In genomic region chr2:75707901-75708300, GRCh38 we compare ENCODE assay signal across 20 cellular contexts. TPM values are rescaled to one million over a fixed set of nuclear protein-coding genes. Genes with fewer than 3 reads are reported as not detected.
DNase-seq lines count a peak whose midpoint lies in the region; ATAC-seq, FAIRE-seq and TF ChIP-seq lines count a peak whose summit lies in the region.
"Had no signal": no experiment of that assay in that cellular context is flagged by ENCODE, and none has a peak within 500 bp of the region (broad histone marks: within the 10 kb centered on the region; RNA-seq: fewer than 3 reads in every experiment).

No MANE protein-coding gene starts in this region.

- H3K27me3 Mint-ChIP-seq in Caco-2 (ENCODE audit: insufficient read depth, unreplicated experiment): no peaks in the 10 kb centered on the region
- H3K27me3 Mint-ChIP-seq: activated naive CD4-positive, alpha-beta T cell treated with anti-CD3 and anti-CD28 coated beads, Interleukin-2, amount 10 ng/mL, durations not matched to agents 7 days and 5 days had no signal

- peaks cover 7% of the 10 kb centered on the region for H3K4me1 Mint-ChIP-seq in Caco-2 (ENCODE audit: low read depth, unreplicated experiment)

- no peak for TF ChIP-seq RAD21 in A549 (conservative IDR thresholded peaks at IDR 0.05 in 1 of 2, IDR thresholded peaks at IDR 0.05 in 1 of 2)

- no peak for DNase-seq in A549 (ENCODE audit: low read depth in 1 of 2, low spot score in 1 of 2)
- no peak for DNase-seq in Caco-2
- peak; percentile 8 for DNase-seq in fibroblast of villous mesenchyme (ENCODE audit: low read depth)
- DNase-seq in retina: no peak
- no peak for DNase-seq in body of pancreas
- no peak for DNase-seq in PC-9
- DNase-seq: activated CD4-positive, alpha-beta T cell treated with anti-CD3 and anti-CD28 coated beads for 48 hours; activated naive CD4-positive, alpha-beta T cell treated with anti-CD3 and anti-CD28 coated beads, Interleukin-2, amount 10 ng/mL, durations not matched to agents 7 days and 5 days; H7; head of caudate nucleus; NCI-H1436 treated with DMSO at 0.1 percent for 48 hours; NCI-H510A treated with DMSO at 0.1 percent for 48 hours; stimulated activated CD4-positive, alpha-beta T cell treated with anti-CD3 and anti-CD28 coated beads, Interleukin-2, amount 100 ng/mL, for 24 hours; stimulated activated CD8-positive, alpha-beta memory T cell treated with anti-CD3 and anti-CD28 coated beads, Interleukin-4, amount 100 ng/mL, for 48 hours; trophoblast cell had no signal

- CTCF ChIA-PET in A549 (lab: Yijun Ruan, JAX) (interaction anchor here (0.6 kb wide), 1 partner anchor 39 kb away, joined by 3 read pairs; no protein-coding TSS in a partner anchor), Caco-2 (lab: Charles Lee) (no interaction called here), PC-9 (lab: Charles Lee) (interaction anchor here (0.6 kb wide), 1 partner anchor 495 kb away, joined by 3 read pairs; no protein-coding TSS in a partner anchor)

- H3K27me3 ChIP-seq in Caco-2 (replicated peaks; ENCODE audit: control insufficient read depth, insufficient read depth, low read length): no peaks in the 10 kb centered on the region
- no peaks in the 10 kb centered on the region for H3K27me3 ChIP-seq in SU-DHL-6 (ENCODE audit: low read length)
- H3K27me3 ChIP-seq in body of pancreas: no peaks in the 10 kb centered on the region
- H3K27me3 ChIP-seq in PC-9 (ENCODE audit: insufficient read depth, low read depth): no peaks in the 10 kb centered on the region

- intact Hi-C loops in Caco-2 (cut with micrococcal nuclease; ENCODE audit: unreplicated experiment): no loop called here
- intact Hi-C loops in body of pancreas (cut with DNase I): no loop called here
- intact Hi-C loops in PC-9 (cut with micrococcal nuclease; ENCODE audit: unreplicated experiment): no loop called here

- peaks cover 32% of the 10 kb centered on the region for H3K36me3 Mint-ChIP-seq in Caco-2 (ENCODE audit: insufficient read depth, unreplicated experiment)

- TF ChIP-seq CTCF in A549 (IDR thresholded peaks at IDR 0.05): no peak
- TF ChIP-seq CTCF in Caco-2 (IDR thresholded peaks at IDR 0.05; ENCODE audit: insufficient read depth in 1 of 2, low read depth in 1 of 2, low read length in 1 of 2, severe bottlenecking in 1 of 2, unreplicated experiment in 1 of 2): no peak
- TF ChIP-seq CTCF in SU-DHL-6 (IDR thresholded peaks at IDR 0.05; ENCODE audit: insufficient read depth, low read length, poor library complexity, severe bottlenecking): no peak
- no peak for TF ChIP-seq CTCF in fibroblast of villous mesenchyme (IDR thresholded peaks at IDR 0.05; ENCODE audit: insufficient read depth, low read depth, low read length)
- TF ChIP-seq CTCF in body of pancreas (IDR thresholded peaks at IDR 0.05): no peak
- TF ChIP-seq CTCF in PC-9 (conservative IDR thresholded peaks at IDR 0.05): no peak

- H3K27ac ChIP-seq in A549 (no peak overlapping the region), SU-DHL-6 (ENCODE audit: low read depth, low read length) (no peak overlapping the region), body of pancreas (no peak overlapping the region), PC-9 (no peak overlapping the region)
- H3K27ac ChIP-seq: C4-2B had no signal

- BruUV-seq in Caco-2 (replicated peaks; lab: Mats Ljungman, UMichigan) (no TSS peak), PC-9 (replicated peaks; lab: Mats Ljungman, UMichigan) (no TSS peak)

- H3K4me3 Mint-ChIP-seq in Caco-2 (ENCODE audit: unreplicated experiment): peak overlapping the region; percentile 40
- H3K4me3 Mint-ChIP-seq: activated naive CD4-positive, alpha-beta T cell treated with anti-CD3 and anti-CD28 coated beads, Interleukin-2, amount 10 ng/mL, durations not matched to agents 7 days and 5 days had no signal

- no peak overlapping the region for H2AFZ ChIP-seq in SU-DHL-6 (ENCODE audit: low read depth, low read length, severe bottlenecking)
- H2AFZ ChIP-seq in PC-9: no peak overlapping the region

- H4K20me1 ChIP-seq in SU-DHL-6 (ENCODE audit: low read depth, low read length) (no peaks in the 10 kb centered on the region), PC-9 (ENCODE audit: insufficient read depth) (no peaks in the 10 kb centered on the region)

- peaks cover 11% of the 10 kb centered on the region; the same call in 1 of the 2 replicates for H3F3A ChIP-seq in SU-DHL-6 (ENCODE audit: insufficient read depth)
- peaks cover 11% of the 10 kb centered on the region for H3F3A ChIP-seq in PC-9 (ENCODE audit: insufficient read depth, low read depth)

- no peak for FAIRE-seq in A549 (lab: Jason Lieb, UNC)
- FAIRE-seq: endothelial cell of umbilical vein, K562 had no signal

- H3K79me2 ChIP-seq in SU-DHL-6 (ENCODE audit: insufficient read depth, low read length) (peaks cover 31% of the 10 kb centered on the region), PC-9 (ENCODE audit: low read depth) (peaks cover 36% of the 10 kb centered on the region)

- H3K4me3 ChIP-seq in A549 (no peak overlapping the region), Caco-2 (ENCODE audit: low read depth, low read length) (no peak overlapping the region), SU-DHL-6 (ENCODE audit: insufficient read depth, low read length, poor library complexity, severe bottlenecking) (no peak overlapping the region), fibroblast of villous mesenchyme (ENCODE audit: low read depth, low read length) (no peak overlapping the region), body of pancreas (no peak overlapping the region), PC-9 (no peak overlapping the region)
- H3K4me3 ChIP-seq: K562 had no signal

- no peaks in the 10 kb centered on the region for H3K9me3 ChIP-seq in A549
- no peaks in the 10 kb centered on the region for H3K9me3 ChIP-seq in Caco-2
- H3K9me3 ChIP-seq in SU-DHL-6 (ENCODE audit: insufficient read depth, low read length): no peaks in the 10 kb centered on the region
- no peaks in the 10 kb centered on the region for H3K9me3 ChIP-seq in body of pancreas
- H3K9me3 ChIP-seq in PC-9 (ENCODE audit: insufficient read depth, low read depth): no peaks in the 10 kb centered on the region

- WGBS in A549 (ENCODE audit: missing lambda C conversion rate): 67% methylated on average over 3 of the region's 3 CpGs
- WGBS in body of pancreas, 2 donors: 79 to 88% methylated on average over 3 of the region's 3 CpGs

- H3K27ac Mint-ChIP-seq in Caco-2 (ENCODE audit: unreplicated experiment): no peak overlapping the region
- H3K27ac Mint-ChIP-seq: activated naive CD4-positive, alpha-beta T cell treated with anti-CD3 and anti-CD28 coated beads, Interleukin-2, amount 10 ng/mL, durations not matched to agents 7 days and 5 days had no signal

- H3K9ac ChIP-seq in SU-DHL-6 (ENCODE audit: low read length): no peak overlapping the region

- TF ChIP-seq POLR2A in A549 (IDR thresholded peaks at IDR 0.05; ENCODE audit: low read length) (no peak), body of pancreas (IDR thresholded peaks at IDR 0.05) (no peak)

- H3K9me2 ChIP-seq in SU-DHL-6 (replicated peaks; ENCODE audit: insufficient read depth, low read length) (no peaks in the 10 kb centered on the region), PC-9 (ENCODE audit: insufficient read depth) (no peaks in the 10 kb centered on the region)

- H3K4me2 ChIP-seq in A549: peak overlapping the region; percentile 80; the same call in 2 of the 3 replicates
- H3K4me2 ChIP-seq in SU-DHL-6 (ENCODE audit: low read depth, low read length, poor library complexity, severe bottlenecking): peak overlapping the region; percentile 23
- no peak overlapping the region for H3K4me2 ChIP-seq in PC-9

- POLR2A ChIA-PET in A549 (lab: Yijun Ruan, JAX): interaction anchor here (0.7 kb wide), 1 partner anchor 439 kb away, joined by 4 read pairs; no protein-coding TSS in a partner anchor
- POLR2A ChIA-PET in Caco-2 (lab: Charles Lee): no interaction called here
- POLR2A ChIA-PET in PC-9 (lab: Charles Lee; ENCODE audit: unreplicated experiment): no interaction called here

- no peaks in the 10 kb centered on the region for H3K9me3 Mint-ChIP-seq in Caco-2 (ENCODE audit: unreplicated experiment)
- H3K9me3 Mint-ChIP-seq: activated naive CD4-positive, alpha-beta T cell treated with anti-CD3 and anti-CD28 coated beads, Interleukin-2, amount 10 ng/mL, durations not matched to agents 7 days and 5 days had no signal

- H3K36me3 ChIP-seq in Caco-2 (ENCODE audit: control insufficient read depth, insufficient read depth, low read length) (no peaks in the 10 kb centered on the region; the same call in 1 of the 2 replicates), SU-DHL-6 (ENCODE audit: low read length) (peaks cover 20% of the 10 kb centered on the region), body of pancreas (replicated peaks in 1 of 2; ENCODE audit: insufficient read depth in 1 of 2, low read depth in 2 of 2) (peaks cover 0 to 3% of the 10 kb centered on the region in 2 donors), PC-9 (ENCODE audit: low read depth) (0 out of 2 replicates have a peak, but pooled peaks cover 4% of the 10 kb centered on the region)

- ATAC-seq in A549 (no peak), HG03571 (IDR thresholded peaks at IDR 0.05; ENCODE audit: unreplicated experiment) (no peak), body of pancreas (no peak)
- ATAC-seq: K562 had no signal

- no peak for TF ChIP-seq EP300 in A549 (IDR thresholded peaks at IDR 0.05)

- H3K4me1 ChIP-seq in A549: peaks cover 18% of the 10 kb centered on the region
- H3K4me1 ChIP-seq in Caco-2: peaks cover 7% of the 10 kb centered on the region; the same call in 1 of the 2 replicates
- H3K4me1 ChIP-seq in body of pancreas: peaks cover 20% of the 10 kb centered on the region
- peaks cover 30% of the 10 kb centered on the region for H3K4me1 ChIP-seq in PC-9 (replicated peaks; ENCODE audit: insufficient read depth)

TF ChIP-seq in A549, 52 proteins besides CTCF, POLR2A, EP300 and RAD21:
- TF ChIP-seq MAFK (IDR thresholded peaks at IDR 0.05; ENCODE audit: partially characterized antibody): no peak
- no peak for TF ChIP-seq ESRRA (IDR thresholded peaks at IDR 0.05; ENCODE audit: borderline replicate concordance, low read length)
- TF ChIP-seq POLR2AphosphoS2 (conservative IDR thresholded peaks at IDR 0.05; ENCODE audit: low read length): no peak
- TF ChIP-seq NR3C1 (IDR thresholded peaks at IDR 0.05): no peak

RNA-seq across cellular contexts. Expression of gene GCFC2, which starts 2.8 kb away (rescaled TPM):
- polyA plus RNA-seq in A549 (2011; rRNA removed) (40.6 and 41.7 TPM in 2 replicates), A549 (2017; fragmentation: RNase III; extraction: RNeasy Plus Mini Kit Qiagen cat#74134 plus additional on column Dnase treatment) (15.1 to 15.2 TPM (median 15.2 TPM) in 3 replicates)
- polyA plus RNA-seq in A549 (2012; cell fraction: cytosol; rRNA removed): 10.5 and 13.5 TPM in 2 replicates
- 8.3 and 9.6 TPM in 2 replicates for polyA plus RNA-seq in A549 (2012; cell fraction: nucleus; rRNA removed)
- 8.0 and 8.4 TPM in 2 replicates for polyA minus RNA-seq in A549 (2011; rRNA and poly(A)+ RNA removed)
- total RNA-seq in Caco-2 (2022) (22.5 and 26.4 TPM in 2 replicates), fibroblast of villous mesenchyme (13.8 and 19.0 TPM in 2 replicates), body of pancreas (10 to 100 TPM; 23.4 to 28.8 TPM), PC-9 (2021) (15.7 and 20.0 TPM in 2 replicates)
